In the genomic region with DNA sequence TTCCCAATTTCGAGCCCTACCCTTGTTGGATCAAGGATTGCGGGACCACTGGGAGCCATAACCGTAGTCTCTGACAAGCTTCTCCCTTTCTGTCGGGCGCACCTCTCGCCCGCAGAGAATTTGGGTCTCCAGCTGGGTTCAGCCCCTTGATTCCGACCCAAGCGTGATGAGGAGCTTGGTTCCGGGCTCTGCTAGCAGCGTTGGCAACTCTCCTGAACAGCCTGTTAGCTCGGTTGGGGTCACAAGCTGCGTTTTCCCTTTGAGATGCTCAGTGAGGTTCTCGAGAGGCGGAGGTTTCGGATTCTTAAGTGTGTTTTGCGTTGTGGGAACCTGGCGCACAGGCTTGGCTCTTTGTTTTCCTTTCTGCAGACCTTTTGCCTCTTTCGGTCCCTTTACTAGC, we compare ENCODE assay signal across 8 cellular contexts. TPM values are rescaled to one million over a fixed set of nuclear protein-coding genes. Genes with fewer than 3 reads are reported as not detected.
DNase-seq lines count a peak whose midpoint lies in the region; ATAC-seq and TF ChIP-seq lines count a peak whose summit lies in the region.

No MANE protein-coding gene starts in this region.

- CTCF ChIA-PET in activated CD4-positive, alpha-beta T cell treated with anti-CD3 and anti-CD28 coated beads, Interleukin-2, amount 10 ng/mL, durations not matched to agents 7 days and 5 days (lab: Charles Lee): interaction anchor here (1.1 to 1.7 kb wide), 3 partner anchors 9 to 38 kb away, joined by 4 to 5 read pairs (median 5); a partner anchor contains a TSS

- H4K20me1 ChIP-seq in GM23338 (replicated peaks; ENCODE audit: insufficient read depth): peaks cover 6% of the 10 kb centered on the region
- peaks cover 14% of the 10 kb centered on the region for H4K20me1 ChIP-seq in osteoblast (ENCODE audit: insufficient read depth, low read length)

- H3K27ac ChIP-seq in GM23338 (ENCODE audit: low read depth) (peak overlapping the region; percentile 88), osteoblast (ENCODE audit: low read depth, low read length) (peak overlapping the region; percentile 88)

- H3K27me3 Mint-ChIP-seq in GM23338 (ENCODE audit: insufficient read depth, low read depth, poor library complexity): peaks cover 12% of the 10 kb centered on the region
- no peaks in the 10 kb centered on the region for H3K27me3 Mint-ChIP-seq in activated CD4-positive, alpha-beta T cell treated with anti-CD3 and anti-CD28 coated beads, Interleukin-2, amount 10 ng/mL, durations not matched to agents 7 days and 5 days

- peak overlapping the region; percentile 67 for H3K27ac Mint-ChIP-seq in GM23338
- peak overlapping the region; percentile 99 for H3K27ac Mint-ChIP-seq in activated CD4-positive, alpha-beta T cell treated with anti-CD3 and anti-CD28 coated beads, Interleukin-2, amount 10 ng/mL, durations not matched to agents 7 days and 5 days

- ATAC-seq in GM23338: peak; percentile 37

- DNase-seq in ACHN (peak; percentile 37), GM23338 (ENCODE audit: low spot score) (peak; percentile 77), fibroblast of mammary gland (ENCODE audit: low read depth) (peak; percentile 21), osteoblast (ENCODE audit: insufficient read length, low spot score, missing footprints) (peak; percentile 76), NCI-H82 treated with DMSO at 0.1 percent for 48 hours (lab: John Stamatoyannopoulos, UW; ENCODE audit: unreplicated experiment) (no peak), NCI-H345 (lab: John Stamatoyannopoulos, UW) (no peak)
- DNase-seq in activated CD4-positive, alpha-beta T cell treated with anti-CD3 and anti-CD28 coated beads, Interleukin-2, amount 10 ng/mL, durations not matched to agents 7 days and 5 days: peak; percentile 44
- no peak for DNase-seq in activated CD4-positive, CD25-positive, alpha-beta regulatory T cell treated with anti-CD3 and anti-CD28 coated beads, Interleukin-2, amount 50 U/mL, for 72 hours

- in situ Hi-C loops in ACHN (cut with HindIII; ENCODE audit: low pct_ligation_motif_present, low pct_unique_long_range_greater_than_20kb, low sequenced_read_pairs): no loop called here

- POLR2A ChIA-PET in activated CD4-positive, alpha-beta T cell treated with anti-CD3 and anti-CD28 coated beads, Interleukin-2, amount 10 ng/mL, durations not matched to agents 7 days and 5 days (lab: Charles Lee): no interaction called here

- H3K27me3 ChIP-seq in GM23338 (ENCODE audit: insufficient read depth) (no peaks in the 10 kb centered on the region), osteoblast (ENCODE audit: insufficient read depth, low read length) (no peaks in the 10 kb centered on the region)

- H3K4me3 Mint-ChIP-seq in GM23338: peak overlapping the region; percentile 95
- H3K4me3 Mint-ChIP-seq in activated CD4-positive, alpha-beta T cell treated with anti-CD3 and anti-CD28 coated beads, Interleukin-2, amount 10 ng/mL, durations not matched to agents 7 days and 5 days: peak overlapping the region; percentile 91

- TF ChIP-seq CTCF in GM23338 (conservative IDR thresholded peaks at IDR 0.05; ENCODE audit: low read depth in 2 of 2): no peak
- TF ChIP-seq CTCF in fibroblast of mammary gland (conservative IDR thresholded peaks at IDR 0.05; ENCODE audit: control insufficient read depth, insufficient read depth, low read depth, low read length): no peak
- no peak for TF ChIP-seq CTCF in osteoblast (IDR thresholded peaks at IDR 0.05; ENCODE audit: extremely low read depth, low read depth, low read length)

- H2AFZ ChIP-seq in GM23338: peak overlapping the region; percentile 74
- peak overlapping the region; percentile 78 for H2AFZ ChIP-seq in osteoblast (ENCODE audit: low read length)

- H3K4me2 ChIP-seq in GM23338: peak overlapping the region; percentile 100
- peak overlapping the region; percentile 91 for H3K4me2 ChIP-seq in osteoblast (ENCODE audit: insufficient read depth, low read length)

- H3K9me2 ChIP-seq in GM23338 (ENCODE audit: insufficient read depth): no peaks in the 10 kb centered on the region

- no peaks in the 10 kb centered on the region for H3K9me3 Mint-ChIP-seq in GM23338
- H3K9me3 Mint-ChIP-seq in activated CD4-positive, alpha-beta T cell treated with anti-CD3 and anti-CD28 coated beads, Interleukin-2, amount 10 ng/mL, durations not matched to agents 7 days and 5 days: no peaks in the 10 kb centered on the region

- peaks cover 9% of the 10 kb centered on the region; the same call in 2 of the 3 replicates for H3K4me1 Mint-ChIP-seq in GM23338
- H3K4me1 Mint-ChIP-seq in activated CD4-positive, alpha-beta T cell treated with anti-CD3 and anti-CD28 coated beads, Interleukin-2, amount 10 ng/mL, durations not matched to agents 7 days and 5 days: peaks cover 53% of the 10 kb centered on the region

- H3K4me1 ChIP-seq in GM23338 (ENCODE audit: insufficient read depth) (peaks cover 6% of the 10 kb centered on the region), osteoblast (ENCODE audit: insufficient read depth, low read length) (peaks cover 11% of the 10 kb centered on the region)

- no peaks in the 10 kb centered on the region for H3K9me3 ChIP-seq in osteoblast (ENCODE audit: low read depth, low read length)

- H3K36me3 ChIP-seq in GM23338 (ENCODE audit: insufficient read depth): no peaks in the 10 kb centered on the region
- H3K36me3 ChIP-seq in osteoblast (ENCODE audit: insufficient read depth, low read length): peaks cover 37% of the 10 kb centered on the region

- H3K79me2 ChIP-seq in GM23338 (replicated peaks; ENCODE audit: insufficient read depth) (peaks cover 26% of the 10 kb centered on the region), osteoblast (ENCODE audit: insufficient read depth, low read length) (peaks cover 39% of the 10 kb centered on the region)

- H3K36me3 Mint-ChIP-seq in GM23338 (ENCODE audit: low read depth): peaks cover 29% of the 10 kb centered on the region
- H3K36me3 Mint-ChIP-seq in activated CD4-positive, alpha-beta T cell treated with anti-CD3 and anti-CD28 coated beads, Interleukin-2, amount 10 ng/mL, durations not matched to agents 7 days and 5 days (ENCODE audit: low read depth): peaks cover 27% of the 10 kb centered on the region

- no peaks in the 10 kb centered on the region; the same call in 1 of the 2 replicates for H3F3A ChIP-seq in GM23338 (replicated peaks; ENCODE audit: low read depth)

- H3K4me3 ChIP-seq in GM23338: peak overlapping the region; percentile 99
- peak overlapping the region; percentile 97 for H3K4me3 ChIP-seq in fibroblast of mammary gland (ENCODE audit: control insufficient read depth, low read depth, low read length)
- H3K4me3 ChIP-seq in osteoblast (ENCODE audit: insufficient read depth, low read length): peak overlapping the region; percentile 98

TF ChIP-seq in GM23338, 12 proteins besides CTCF, POLR2A, EP300 and RAD21 (continues in another document):
- TF ChIP-seq EZH2phosphoT487 (IDR thresholded peaks at IDR 0.05; ENCODE audit: unreplicated experiment): no peak
- no peak for TF ChIP-seq NANOG (IDR thresholded peaks at IDR 0.05; ENCODE audit: borderline replicate concordance)
- no peak for TF ChIP-seq JUNB (IDR thresholded peaks at IDR 0.05; ENCODE audit: unreplicated experiment)
- TF ChIP-seq, protein P1, sequence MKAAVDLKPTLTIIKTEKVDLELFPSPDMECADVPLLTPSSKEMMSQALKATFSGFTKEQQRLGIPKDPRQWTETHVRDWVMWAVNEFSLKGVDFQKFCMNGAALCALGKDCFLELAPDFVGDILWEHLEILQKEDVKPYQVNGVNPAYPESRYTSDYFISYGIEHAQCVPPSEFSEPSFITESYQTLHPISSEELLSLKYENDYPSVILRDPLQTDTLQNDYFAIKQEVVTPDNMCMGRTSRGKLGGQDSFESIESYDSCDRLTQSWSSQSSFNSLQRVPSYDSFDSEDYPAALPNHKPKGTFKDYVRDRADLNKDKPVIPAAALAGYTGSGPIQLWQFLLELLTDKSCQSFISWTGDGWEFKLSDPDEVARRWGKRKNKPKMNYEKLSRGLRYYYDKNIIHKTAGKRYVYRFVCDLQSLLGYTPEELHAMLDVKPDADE (IDR thresholded peaks at IDR 0.05): no peak
- TF ChIP-seq STAT1 (IDR thresholded peaks at IDR 0.05; ENCODE audit: unreplicated experiment): no peak

RNA-seq across cellular contexts. Expression of a gene that starts 0.7 kb away (rescaled TPM):
- 22.1 and 23.7 TPM in 2 replicates for total RNA-seq in GM23338 (2014; rRNA removed; shearing (Covaris generic))
- 7.5 and 8.5 TPM in 2 replicates for polyA plus RNA-seq in GM23338 (2016; fragmentation: Nextera tagmentation; extraction: Ambion mirVana)
- 10 to 100 TPM; 23.2 to 23.6 TPM for total RNA-seq in activated CD4-positive, alpha-beta T cell treated with anti-CD3 and anti-CD28 coated beads, Interleukin-2, amount 10 ng/mL, durations not matched to agents 7 days and 5 days
- 13.6 and 15.9 TPM in 2 replicates for total RNA-seq in osteoblast

RNA-seq across cellular contexts. Expression of a gene that starts 37.5 kb away (rescaled TPM):
- total RNA-seq in GM23338 (2014; rRNA removed; shearing (Covaris generic)): 14.8 and 20.6 TPM in 2 replicates
- polyA plus RNA-seq in GM23338 (2016; fragmentation: Nextera tagmentation; extraction: Ambion mirVana): 9.5 and 13.3 TPM in 2 replicates
- 1 to 10 TPM; 7.1 to 7.7 TPM for total RNA-seq in activated CD4-positive, alpha-beta T cell treated with anti-CD3 and anti-CD28 coated beads, Interleukin-2, amount 10 ng/mL, durations not matched to agents 7 days and 5 days
- total RNA-seq in osteoblast: 7.1 and 12.3 TPM in 2 replicates

RNA-seq across cellular contexts. Expression of a gene that starts 37.8 kb away (rescaled TPM):
- 65.9 and 73.3 TPM in 2 replicates for total RNA-seq in GM23338 (2014; rRNA removed; shearing (Covaris generic))
- polyA plus RNA-seq in GM23338 (2016; fragmentation: Nextera tagmentation; extraction: Ambion mirVana): 13.1 and 16.3 TPM in 2 replicates
- 10 to 100 TPM; 76.4 to 83.4 TPM for total RNA-seq in activated CD4-positive, alpha-beta T cell treated with anti-CD3 and anti-CD28 coated beads, Interleukin-2, amount 10 ng/mL, durations not matched to agents 7 days and 5 days
- total RNA-seq in osteoblast: 82.5 and 104 TPM in 2 replicates

RNA-seq across cellular contexts. Expression of a gene that starts 48.9 kb away (rescaled TPM):
- 231 and 234 TPM in 2 replicates for total RNA-seq in GM23338 (2014; rRNA removed; shearing (Covaris generic))
- polyA plus RNA-seq in GM23338 (2016; fragmentation: Nextera tagmentation; extraction: Ambion mirVana): 108 and 113 TPM in 2 replicates
- total RNA-seq in activated CD4-positive, alpha-beta T cell treated with anti-CD3 and anti-CD28 coated beads, Interleukin-2, amount 10 ng/mL, durations not matched to agents 7 days and 5 days: 100 to 1,000 TPM; 180 to 191 TPM
- 213 and 229 TPM in 2 replicates for total RNA-seq in osteoblast

Comparison
In these comparisons a context has a peak if more than half of its experiments do, and no peak if none do; other contexts are left out.
1. DNase-seq: peak in ACHN (single experiment), GM23338 (single experiment), activated CD4-positive, alpha-beta T cell treated with anti-CD3 and anti-CD28 coated beads, Interleukin-2, amount 10 ng/mL, durations not matched to agents 7 days and 5 days (single experiment), fibroblast of mammary gland (single experiment) and osteoblast (single experiment); none in NCI-H82 treated with DMSO at 0.1 percent for 48 hours (single experiment), activated CD4-positive, CD25-positive, alpha-beta regulatory T cell treated with anti-CD3 and anti-CD28 coated beads, Interleukin-2, amount 50 U/mL, for 72 hours (single experiment) and NCI-H345 (single experiment).
2. Peak in every context shown above with its lines, with median percentiles within 50 percentile points of each other: H3K4me3 ChIP-seq.